3 cellular contexts compared by ENCODE assay signal in the genomic region with DNA sequence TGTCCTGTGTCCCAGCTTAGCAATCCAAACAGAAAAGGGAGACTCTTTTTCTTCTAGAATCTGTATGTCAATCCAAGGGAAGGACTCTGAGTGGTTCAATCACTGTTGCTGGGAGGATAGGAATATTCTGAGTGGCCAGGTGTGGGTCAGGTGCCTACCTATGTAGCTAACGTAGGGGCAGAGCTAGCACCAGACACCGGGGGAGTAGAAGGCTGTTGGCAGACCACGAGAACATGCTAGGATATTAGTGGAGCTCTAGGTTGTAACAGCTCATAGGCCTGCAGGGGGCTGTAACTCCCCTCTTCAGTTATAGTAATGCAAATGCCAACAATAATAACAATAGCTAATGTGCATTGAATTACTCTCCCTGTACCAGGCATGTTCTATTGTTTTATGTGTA.
TF ChIP-seq lines count a peak whose summit lies in the region.

No MANE protein-coding gene starts in this region.

TF ChIP-seq in GM23338, 12 proteins besides CTCF, POLR2A, EP300 and RAD21 (continues in another document):
- TF ChIP-seq, protein P1, sequence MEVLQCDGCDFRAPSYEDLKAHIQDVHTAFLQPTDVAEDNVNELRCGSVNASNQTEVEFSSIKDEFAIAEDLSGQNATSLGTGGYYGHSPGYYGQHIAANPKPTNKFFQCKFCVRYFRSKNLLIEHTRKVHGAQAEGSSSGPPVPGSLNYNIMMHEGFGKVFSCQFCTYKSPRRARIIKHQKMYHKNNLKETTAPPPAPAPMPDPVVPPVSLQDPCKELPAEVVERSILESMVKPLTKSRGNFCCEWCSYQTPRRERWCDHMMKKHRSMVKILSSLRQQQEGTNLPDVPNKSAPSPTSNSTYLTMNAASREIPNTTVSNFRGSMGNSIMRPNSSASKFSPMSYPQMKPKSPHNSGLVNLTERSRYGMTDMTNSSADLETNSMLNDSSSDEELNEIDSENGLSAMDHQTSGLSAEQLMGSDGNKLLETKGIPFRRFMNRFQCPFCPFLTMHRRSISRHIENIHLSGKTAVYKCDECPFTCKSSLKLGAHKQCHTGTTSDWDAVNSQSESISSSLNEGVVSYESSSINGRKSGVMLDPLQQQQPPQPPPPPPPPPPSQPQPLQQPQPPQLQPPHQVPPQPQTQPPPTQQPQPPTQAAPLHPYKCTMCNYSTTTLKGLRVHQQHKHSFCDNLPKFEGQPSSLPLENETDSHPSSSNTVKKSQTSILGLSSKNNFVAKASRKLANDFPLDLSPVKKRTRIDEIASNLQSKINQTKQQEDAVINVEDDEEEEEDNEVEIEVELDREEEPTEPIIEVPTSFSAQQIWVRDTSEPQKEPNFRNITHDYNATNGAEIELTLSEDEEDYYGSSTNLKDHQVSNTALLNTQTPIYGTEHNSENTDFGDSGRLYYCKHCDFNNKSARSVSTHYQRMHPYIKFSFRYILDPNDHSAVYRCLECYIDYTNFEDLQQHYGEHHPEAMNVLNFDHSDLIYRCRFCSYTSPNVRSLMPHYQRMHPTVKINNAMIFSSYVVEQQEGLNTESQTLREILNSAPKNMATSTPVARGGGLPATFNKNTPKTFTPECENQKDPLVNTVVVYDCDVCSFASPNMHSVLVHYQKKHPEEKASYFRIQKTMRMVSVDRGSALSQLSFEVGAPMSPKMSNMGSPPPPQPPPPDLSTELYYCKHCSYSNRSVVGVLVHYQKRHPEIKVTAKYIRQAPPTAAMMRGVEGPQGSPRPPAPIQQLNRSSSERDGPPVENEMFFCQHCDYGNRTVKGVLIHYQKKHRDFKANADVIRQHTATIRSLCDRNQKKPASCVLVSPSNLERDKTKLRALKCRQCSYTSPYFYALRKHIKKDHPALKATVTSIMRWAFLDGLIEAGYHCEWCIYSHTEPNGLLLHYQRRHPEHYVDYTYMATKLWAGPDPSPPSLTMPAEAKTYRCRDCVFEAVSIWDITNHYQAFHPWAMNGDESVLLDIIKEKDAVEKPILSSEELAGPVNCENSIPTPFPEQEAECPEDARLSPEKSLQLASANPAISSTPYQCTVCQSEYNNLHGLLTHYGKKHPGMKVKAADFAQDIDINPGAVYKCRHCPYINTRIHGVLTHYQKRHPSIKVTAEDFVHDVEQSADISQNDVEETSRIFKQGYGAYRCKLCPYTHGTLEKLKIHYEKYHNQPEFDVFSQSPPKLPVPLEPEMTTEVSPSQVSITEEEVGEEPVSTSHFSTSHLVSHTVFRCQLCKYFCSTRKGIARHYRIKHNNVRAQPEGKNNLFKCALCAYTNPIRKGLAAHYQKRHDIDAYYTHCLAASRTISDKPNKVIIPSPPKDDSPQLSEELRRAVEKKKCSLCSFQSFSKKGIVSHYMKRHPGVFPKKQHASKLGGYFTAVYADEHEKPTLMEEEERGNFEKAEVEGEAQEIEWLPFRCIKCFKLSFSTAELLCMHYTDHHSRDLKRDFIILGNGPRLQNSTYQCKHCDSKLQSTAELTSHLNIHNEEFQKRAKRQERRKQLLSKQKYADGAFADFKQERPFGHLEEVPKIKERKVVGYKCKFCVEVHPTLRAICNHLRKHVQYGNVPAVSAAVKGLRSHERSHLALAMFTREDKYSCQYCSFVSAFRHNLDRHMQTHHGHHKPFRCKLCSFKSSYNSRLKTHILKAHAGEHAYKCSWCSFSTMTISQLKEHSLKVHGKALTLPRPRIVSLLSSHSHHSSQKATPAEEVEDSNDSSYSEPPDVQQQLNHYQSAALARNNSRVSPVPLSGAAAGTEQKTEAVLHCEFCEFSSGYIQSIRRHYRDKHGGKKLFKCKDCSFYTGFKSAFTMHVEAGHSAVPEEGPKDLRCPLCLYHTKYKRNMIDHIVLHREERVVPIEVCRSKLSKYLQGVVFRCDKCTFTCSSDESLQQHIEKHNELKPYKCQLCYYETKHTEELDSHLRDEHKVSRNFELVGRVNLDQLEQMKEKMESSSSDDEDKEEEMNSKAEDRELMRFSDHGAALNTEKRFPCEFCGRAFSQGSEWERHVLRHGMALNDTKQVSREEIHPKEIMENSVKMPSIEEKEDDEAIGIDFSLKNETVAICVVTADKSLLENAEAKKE (CRISPR knock-in tag; IDR thresholded peaks at IDR 0.05), result no peak
- TF ChIP-seq CREB1 (CRISPR knock-in tag; IDR thresholded peaks at IDR 0.05; ENCODE audit: low read depth), result no peak
- TF ChIP-seq, protein P2, sequence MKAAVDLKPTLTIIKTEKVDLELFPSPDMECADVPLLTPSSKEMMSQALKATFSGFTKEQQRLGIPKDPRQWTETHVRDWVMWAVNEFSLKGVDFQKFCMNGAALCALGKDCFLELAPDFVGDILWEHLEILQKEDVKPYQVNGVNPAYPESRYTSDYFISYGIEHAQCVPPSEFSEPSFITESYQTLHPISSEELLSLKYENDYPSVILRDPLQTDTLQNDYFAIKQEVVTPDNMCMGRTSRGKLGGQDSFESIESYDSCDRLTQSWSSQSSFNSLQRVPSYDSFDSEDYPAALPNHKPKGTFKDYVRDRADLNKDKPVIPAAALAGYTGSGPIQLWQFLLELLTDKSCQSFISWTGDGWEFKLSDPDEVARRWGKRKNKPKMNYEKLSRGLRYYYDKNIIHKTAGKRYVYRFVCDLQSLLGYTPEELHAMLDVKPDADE (IDR thresholded peaks at IDR 0.05), result no peak

TF ChIP-seq in HCT116, 20 proteins besides CTCF, POLR2A, EP300 and RAD21:
- TF ChIP-seq, protein P3, sequence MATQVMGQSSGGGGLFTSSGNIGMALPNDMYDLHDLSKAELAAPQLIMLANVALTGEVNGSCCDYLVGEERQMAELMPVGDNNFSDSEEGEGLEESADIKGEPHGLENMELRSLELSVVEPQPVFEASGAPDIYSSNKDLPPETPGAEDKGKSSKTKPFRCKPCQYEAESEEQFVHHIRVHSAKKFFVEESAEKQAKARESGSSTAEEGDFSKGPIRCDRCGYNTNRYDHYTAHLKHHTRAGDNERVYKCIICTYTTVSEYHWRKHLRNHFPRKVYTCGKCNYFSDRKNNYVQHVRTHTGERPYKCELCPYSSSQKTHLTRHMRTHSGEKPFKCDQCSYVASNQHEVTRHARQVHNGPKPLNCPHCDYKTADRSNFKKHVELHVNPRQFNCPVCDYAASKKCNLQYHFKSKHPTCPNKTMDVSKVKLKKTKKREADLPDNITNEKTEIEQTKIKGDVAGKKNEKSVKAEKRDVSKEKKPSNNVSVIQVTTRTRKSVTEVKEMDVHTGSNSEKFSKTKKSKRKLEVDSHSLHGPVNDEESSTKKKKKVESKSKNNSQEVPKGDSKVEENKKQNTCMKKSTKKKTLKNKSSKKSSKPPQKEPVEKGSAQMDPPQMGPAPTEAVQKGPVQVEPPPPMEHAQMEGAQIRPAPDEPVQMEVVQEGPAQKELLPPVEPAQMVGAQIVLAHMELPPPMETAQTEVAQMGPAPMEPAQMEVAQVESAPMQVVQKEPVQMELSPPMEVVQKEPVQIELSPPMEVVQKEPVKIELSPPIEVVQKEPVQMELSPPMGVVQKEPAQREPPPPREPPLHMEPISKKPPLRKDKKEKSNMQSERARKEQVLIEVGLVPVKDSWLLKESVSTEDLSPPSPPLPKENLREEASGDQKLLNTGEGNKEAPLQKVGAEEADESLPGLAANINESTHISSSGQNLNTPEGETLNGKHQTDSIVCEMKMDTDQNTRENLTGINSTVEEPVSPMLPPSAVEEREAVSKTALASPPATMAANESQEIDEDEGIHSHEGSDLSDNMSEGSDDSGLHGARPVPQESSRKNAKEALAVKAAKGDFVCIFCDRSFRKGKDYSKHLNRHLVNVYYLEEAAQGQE (IDR thresholded peaks at IDR 0.05; ENCODE audit: low read depth), result no peak
- TF ChIP-seq SRF (IDR thresholded peaks at IDR 0.05; ENCODE audit: low read depth), result no peak
- TF ChIP-seq, protein P4, sequence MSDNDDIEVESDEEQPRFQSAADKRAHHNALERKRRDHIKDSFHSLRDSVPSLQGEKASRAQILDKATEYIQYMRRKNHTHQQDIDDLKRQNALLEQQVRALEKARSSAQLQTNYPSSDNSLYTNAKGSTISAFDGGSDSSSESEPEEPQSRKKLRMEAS (IDR thresholded peaks at IDR 0.05), result no peak
- no peak for TF ChIP-seq CEBPB (IDR thresholded peaks at IDR 0.05; ENCODE audit: low read depth)
- TF ChIP-seq, protein P5, sequence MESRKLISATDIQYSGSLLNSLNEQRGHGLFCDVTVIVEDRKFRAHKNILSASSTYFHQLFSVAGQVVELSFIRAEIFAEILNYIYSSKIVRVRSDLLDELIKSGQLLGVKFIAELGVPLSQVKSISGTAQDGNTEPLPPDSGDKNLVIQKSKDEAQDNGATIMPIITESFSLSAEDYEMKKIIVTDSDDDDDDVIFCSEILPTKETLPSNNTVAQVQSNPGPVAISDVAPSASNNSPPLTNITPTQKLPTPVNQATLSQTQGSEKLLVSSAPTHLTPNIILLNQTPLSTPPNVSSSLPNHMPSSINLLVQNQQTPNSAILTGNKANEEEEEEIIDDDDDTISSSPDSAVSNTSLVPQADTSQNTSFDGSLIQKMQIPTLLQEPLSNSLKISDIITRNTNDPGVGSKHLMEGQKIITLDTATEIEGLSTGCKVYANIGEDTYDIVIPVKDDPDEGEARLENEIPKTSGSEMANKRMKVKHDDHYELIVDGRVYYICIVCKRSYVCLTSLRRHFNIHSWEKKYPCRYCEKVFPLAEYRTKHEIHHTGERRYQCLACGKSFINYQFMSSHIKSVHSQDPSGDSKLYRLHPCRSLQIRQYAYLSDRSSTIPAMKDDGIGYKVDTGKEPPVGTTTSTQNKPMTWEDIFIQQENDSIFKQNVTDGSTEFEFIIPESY (IDR thresholded peaks at IDR 0.05; ENCODE audit: extremely low read depth, insufficient replicate concordance, low read length), result no peak
- TF ChIP-seq EZH2 (IDR thresholded peaks at IDR 0.05), result no peak
- TF ChIP-seq EZH2phosphoT487 (IDR thresholded peaks at IDR 0.05; ENCODE audit: borderline replicate concordance), result no peak
- no peak for TF ChIP-seq JUND (IDR thresholded peaks at IDR 0.05)
- TF ChIP-seq SP1 (IDR thresholded peaks at IDR 0.05; ENCODE audit: low read depth), result no peak
- TF ChIP-seq FOSL1 (IDR thresholded peaks at IDR 0.05; ENCODE audit: low read depth), result no peak
- TF ChIP-seq CBX3 (IDR thresholded peaks at IDR 0.05; ENCODE audit: low read depth), result no peak
- TF ChIP-seq TCF7L2 (IDR thresholded peaks at IDR 0.05; ENCODE audit: borderline replicate concordance, extremely low read depth, insufficient read depth, insufficient read length), result no peak
- TF ChIP-seq EGR1 (IDR thresholded peaks at IDR 0.05; ENCODE audit: low read depth), result no peak
- TF ChIP-seq ZFX (IDR thresholded peaks at IDR 0.05), result no peak

TF ChIP-seq in WTC11, 78 proteins besides CTCF, POLR2A, EP300 and RAD21:
- no peak for TF ChIP-seq NR1H2 (CRISPR knock-in tag; IDR thresholded peaks at IDR 0.05)
